Comparison of ENCODE assay signal across 1 cellular context in genomic region chr5:135204151-135204600, GRCh38.
TF ChIP-seq lines count a peak whose summit lies in the region.

No MANE protein-coding gene starts in this region.

TF ChIP-seq in HepG2, 621 proteins besides CTCF, POLR2A, EP300 and RAD21 (continued from another document):
- TF ChIP-seq SKI (IDR thresholded peaks at IDR 0.05; ENCODE audit: partially characterized antibody) (no peak), STAG1 (CRISPR knock-in tag; IDR thresholded peaks at IDR 0.05) (peak; percentile 23)
